1 cellular context compared by ENCODE assay signal in the genomic region with DNA sequence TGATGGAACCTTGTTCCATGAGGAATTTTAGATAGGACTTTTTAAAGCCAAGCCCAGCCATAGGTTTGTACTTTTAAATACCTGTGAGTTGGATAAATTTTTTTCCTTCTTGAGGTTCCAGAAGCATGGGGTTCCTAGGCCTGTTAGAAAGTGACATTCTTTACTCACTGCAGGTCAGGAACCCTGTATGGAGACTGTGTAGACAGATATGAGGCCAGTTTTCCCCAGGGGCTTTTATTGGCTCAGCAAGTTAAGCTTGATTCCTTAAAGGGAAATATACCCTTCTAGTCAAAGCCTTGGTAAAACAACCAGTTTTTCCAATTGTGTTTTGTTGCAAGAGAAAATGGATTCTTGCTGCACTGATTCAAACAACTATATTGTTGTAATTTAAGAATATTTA.
TF ChIP-seq lines count a peak whose summit lies in the region.

No MANE protein-coding gene starts in this region.

TF ChIP-seq in GM23338, 12 proteins besides CTCF, POLR2A, EP300 and RAD21 (continued from another document):
- TF ChIP-seq, protein P1, sequence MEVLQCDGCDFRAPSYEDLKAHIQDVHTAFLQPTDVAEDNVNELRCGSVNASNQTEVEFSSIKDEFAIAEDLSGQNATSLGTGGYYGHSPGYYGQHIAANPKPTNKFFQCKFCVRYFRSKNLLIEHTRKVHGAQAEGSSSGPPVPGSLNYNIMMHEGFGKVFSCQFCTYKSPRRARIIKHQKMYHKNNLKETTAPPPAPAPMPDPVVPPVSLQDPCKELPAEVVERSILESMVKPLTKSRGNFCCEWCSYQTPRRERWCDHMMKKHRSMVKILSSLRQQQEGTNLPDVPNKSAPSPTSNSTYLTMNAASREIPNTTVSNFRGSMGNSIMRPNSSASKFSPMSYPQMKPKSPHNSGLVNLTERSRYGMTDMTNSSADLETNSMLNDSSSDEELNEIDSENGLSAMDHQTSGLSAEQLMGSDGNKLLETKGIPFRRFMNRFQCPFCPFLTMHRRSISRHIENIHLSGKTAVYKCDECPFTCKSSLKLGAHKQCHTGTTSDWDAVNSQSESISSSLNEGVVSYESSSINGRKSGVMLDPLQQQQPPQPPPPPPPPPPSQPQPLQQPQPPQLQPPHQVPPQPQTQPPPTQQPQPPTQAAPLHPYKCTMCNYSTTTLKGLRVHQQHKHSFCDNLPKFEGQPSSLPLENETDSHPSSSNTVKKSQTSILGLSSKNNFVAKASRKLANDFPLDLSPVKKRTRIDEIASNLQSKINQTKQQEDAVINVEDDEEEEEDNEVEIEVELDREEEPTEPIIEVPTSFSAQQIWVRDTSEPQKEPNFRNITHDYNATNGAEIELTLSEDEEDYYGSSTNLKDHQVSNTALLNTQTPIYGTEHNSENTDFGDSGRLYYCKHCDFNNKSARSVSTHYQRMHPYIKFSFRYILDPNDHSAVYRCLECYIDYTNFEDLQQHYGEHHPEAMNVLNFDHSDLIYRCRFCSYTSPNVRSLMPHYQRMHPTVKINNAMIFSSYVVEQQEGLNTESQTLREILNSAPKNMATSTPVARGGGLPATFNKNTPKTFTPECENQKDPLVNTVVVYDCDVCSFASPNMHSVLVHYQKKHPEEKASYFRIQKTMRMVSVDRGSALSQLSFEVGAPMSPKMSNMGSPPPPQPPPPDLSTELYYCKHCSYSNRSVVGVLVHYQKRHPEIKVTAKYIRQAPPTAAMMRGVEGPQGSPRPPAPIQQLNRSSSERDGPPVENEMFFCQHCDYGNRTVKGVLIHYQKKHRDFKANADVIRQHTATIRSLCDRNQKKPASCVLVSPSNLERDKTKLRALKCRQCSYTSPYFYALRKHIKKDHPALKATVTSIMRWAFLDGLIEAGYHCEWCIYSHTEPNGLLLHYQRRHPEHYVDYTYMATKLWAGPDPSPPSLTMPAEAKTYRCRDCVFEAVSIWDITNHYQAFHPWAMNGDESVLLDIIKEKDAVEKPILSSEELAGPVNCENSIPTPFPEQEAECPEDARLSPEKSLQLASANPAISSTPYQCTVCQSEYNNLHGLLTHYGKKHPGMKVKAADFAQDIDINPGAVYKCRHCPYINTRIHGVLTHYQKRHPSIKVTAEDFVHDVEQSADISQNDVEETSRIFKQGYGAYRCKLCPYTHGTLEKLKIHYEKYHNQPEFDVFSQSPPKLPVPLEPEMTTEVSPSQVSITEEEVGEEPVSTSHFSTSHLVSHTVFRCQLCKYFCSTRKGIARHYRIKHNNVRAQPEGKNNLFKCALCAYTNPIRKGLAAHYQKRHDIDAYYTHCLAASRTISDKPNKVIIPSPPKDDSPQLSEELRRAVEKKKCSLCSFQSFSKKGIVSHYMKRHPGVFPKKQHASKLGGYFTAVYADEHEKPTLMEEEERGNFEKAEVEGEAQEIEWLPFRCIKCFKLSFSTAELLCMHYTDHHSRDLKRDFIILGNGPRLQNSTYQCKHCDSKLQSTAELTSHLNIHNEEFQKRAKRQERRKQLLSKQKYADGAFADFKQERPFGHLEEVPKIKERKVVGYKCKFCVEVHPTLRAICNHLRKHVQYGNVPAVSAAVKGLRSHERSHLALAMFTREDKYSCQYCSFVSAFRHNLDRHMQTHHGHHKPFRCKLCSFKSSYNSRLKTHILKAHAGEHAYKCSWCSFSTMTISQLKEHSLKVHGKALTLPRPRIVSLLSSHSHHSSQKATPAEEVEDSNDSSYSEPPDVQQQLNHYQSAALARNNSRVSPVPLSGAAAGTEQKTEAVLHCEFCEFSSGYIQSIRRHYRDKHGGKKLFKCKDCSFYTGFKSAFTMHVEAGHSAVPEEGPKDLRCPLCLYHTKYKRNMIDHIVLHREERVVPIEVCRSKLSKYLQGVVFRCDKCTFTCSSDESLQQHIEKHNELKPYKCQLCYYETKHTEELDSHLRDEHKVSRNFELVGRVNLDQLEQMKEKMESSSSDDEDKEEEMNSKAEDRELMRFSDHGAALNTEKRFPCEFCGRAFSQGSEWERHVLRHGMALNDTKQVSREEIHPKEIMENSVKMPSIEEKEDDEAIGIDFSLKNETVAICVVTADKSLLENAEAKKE (CRISPR knock-in tag; IDR thresholded peaks at IDR 0.05) = no peak
